Comparison of ENCODE assay signal across 19 cellular contexts in genomic region chr13:106246817-106247216, GRCh38.
"Had no signal": no experiment of that assay in that cellular context is flagged by ENCODE, and none has a peak within 500 bp of the region (broad histone marks: within the 10 kb centered on the region; RNA-seq: fewer than 3 reads in every experiment).

No MANE protein-coding gene starts in this region.

- DNase-seq: activated CD4-positive, alpha-beta T cell treated with anti-CD3 and anti-CD28 coated beads for 4 hours; activated CD8-positive, alpha-beta memory T cell treated with anti-CD3 and anti-CD28 coated beads, Interleukin-2, amount 50 U/mL, for 4 hours; activated CD8-positive, alpha-beta T cell treated with anti-CD3 and anti-CD28 coated beads for 36 hours; activated effector memory CD4-positive, alpha-beta T cell treated with anti-CD3 and anti-CD28 coated beads, Interleukin-2, amount 50 U/mL, for 16 hours; activated T-cell treated with anti-CD3 and anti-CD28 coated beads, Interleukin-2, amount 50 U/mL, for 48 hours; body of pancreas; central memory CD4-positive, alpha-beta T cell; hippocampal formation; left ventricle myocardium superior; nephron progenitor cell; right lobe of liver; stimulated activated CD4-positive, alpha-beta T cell treated with anti-CD3 and anti-CD28 coated beads, Interleukin-12 subunit alpha, Interleukin-12 subunit beta, amount 100 ng/mL, for 4 hours; stimulated activated CD4-positive, alpha-beta T cell treated with anti-CD3 and anti-CD28 coated beads, Interleukin-2, amount 100 ng/mL, for 24 hours; stomach; T-helper 2 cell; testis; upper lobe of left lung had no signal

- H3K4me1 ChIP-seq: body of pancreas, esophagus muscularis mucosa, right lobe of liver, stomach, testis, upper lobe of left lung had no signal

- H3K27ac ChIP-seq: body of pancreas, coronary artery, esophagus muscularis mucosa, right lobe of liver, stomach, testis, upper lobe of left lung had no signal

- H3K4me3 ChIP-seq: body of pancreas, coronary artery, esophagus muscularis mucosa, right lobe of liver, stomach, testis, upper lobe of left lung had no signal

- ATAC-seq: activated CD8-positive, alpha-beta T cell treated with anti-CD3 and anti-CD28 coated beads for 36 hours; body of pancreas; left ventricle myocardium superior; right lobe of liver had no signal

- H3K36me3 ChIP-seq: esophagus muscularis mucosa, right lobe of liver, stomach, upper lobe of left lung had no signal

- H3K9me3 ChIP-seq: body of pancreas, esophagus muscularis mucosa, right lobe of liver, stomach, testis, upper lobe of left lung had no signal

- H3K27me3 ChIP-seq: body of pancreas, esophagus muscularis mucosa, right lobe of liver, stomach, testis, upper lobe of left lung had no signal
